ENCODE assay signal across 20 cellular contexts in genomic region chr12:125549171-125549570, GRCh38.
"Had no signal": no experiment of that assay in that cellular context is flagged by ENCODE, and none has a peak within 500 bp of the region (broad histone marks: within the 10 kb centered on the region; RNA-seq: fewer than 3 reads in every experiment).

No MANE protein-coding gene starts in this region.

- ATAC-seq: effector memory CD8-positive, alpha-beta T cell; gastrocnemius medialis; heart right ventricle; left colon; left lobe of liver; lower lobe of right lung; naive thymus-derived CD4-positive, alpha-beta T cell had no signal

- H3K4me3 ChIP-seq: colonic mucosa, esophagus muscularis mucosa, gastrocnemius medialis, heart right ventricle, left ventricle myocardium inferior, lower lobe of right lung had no signal

- H3K4me1 Mint-ChIP-seq: naive thymus-derived CD4-positive, alpha-beta T cell had no signal

- H3K4me1 ChIP-seq: colonic mucosa, esophagus muscularis mucosa, gastrocnemius medialis, heart right ventricle, left ventricle myocardium inferior, lower lobe of right lung had no signal

- H3K27ac ChIP-seq: colonic mucosa, esophagus muscularis mucosa, gastrocnemius medialis, heart right ventricle, left ventricle myocardium inferior, lower lobe of right lung had no signal

- H3K27me3 ChIP-seq: colonic mucosa, gastrocnemius medialis had no signal

- H3K4me3 Mint-ChIP-seq: dendritic cell treated with granulocyte-macrophage colony-stimulating factor and Interleukin-4, amounts not matched to agents 40 ng/mL and 50 ng/mL, for 4 days; effector memory CD8-positive, alpha-beta T cell; naive thymus-derived CD4-positive, alpha-beta T cell had no signal

- DNase-seq: colonic mucosa; cortex of kidney; effector CD8-positive, alpha-beta T cell; effector memory CD8-positive, alpha-beta T cell; foreskin fibroblast; foreskin melanocyte; gastrocnemius medialis; heart right ventricle; hippocampal formation; kidney; kidney glomerular epithelial cell; left colon; left ventricle myocardium inferior; lower lobe of right lung; mesenchymal stem cell; midbrain; naive thymus-derived CD4-positive, alpha-beta T cell had no signal

- H3K36me3 ChIP-seq: colonic mucosa, esophagus muscularis mucosa, gastrocnemius medialis, heart right ventricle, left ventricle myocardium inferior, lower lobe of right lung had no signal

- H3K9me3 ChIP-seq: colonic mucosa, esophagus muscularis mucosa, gastrocnemius medialis, left ventricle myocardium inferior, lower lobe of right lung had no signal

- H3K27me3 Mint-ChIP-seq: dendritic cell treated with granulocyte-macrophage colony-stimulating factor and Interleukin-4, amounts not matched to agents 40 ng/mL and 50 ng/mL, for 4 days; effector memory CD8-positive, alpha-beta T cell had no signal

- H3K27ac Mint-ChIP-seq: dendritic cell treated with granulocyte-macrophage colony-stimulating factor and Interleukin-4, amounts not matched to agents 40 ng/mL and 50 ng/mL, for 4 days; effector memory CD8-positive, alpha-beta T cell; naive thymus-derived CD4-positive, alpha-beta T cell had no signal

- H3K9me3 Mint-ChIP-seq: dendritic cell treated with granulocyte-macrophage colony-stimulating factor and Interleukin-4, amounts not matched to agents 40 ng/mL and 50 ng/mL, for 4 days had no signal
